ENCODE assay signal across 7 cellular contexts in the genomic region with DNA sequence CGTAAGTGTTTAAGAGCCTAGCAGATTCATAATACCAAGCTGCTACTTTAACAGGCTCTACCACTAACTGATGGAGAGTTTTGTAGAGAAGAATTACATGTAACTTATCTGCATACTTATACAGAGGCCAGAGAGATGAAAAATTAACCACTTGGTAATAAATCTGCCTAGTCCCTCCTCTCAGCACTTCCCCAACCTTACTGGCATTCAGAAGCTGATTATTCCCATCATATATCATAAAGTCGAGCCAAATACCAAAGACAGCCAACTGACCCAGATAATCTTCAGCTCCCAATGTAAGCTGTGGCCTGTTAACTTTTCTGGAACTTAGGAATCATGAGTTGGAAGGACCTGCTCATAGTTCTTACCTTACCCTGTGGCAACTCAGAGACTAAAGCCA.
"Had no signal": no experiment of that assay in that cellular context is flagged by ENCODE, and none has a peak within 500 bp of the region (broad histone marks: within the 10 kb centered on the region; RNA-seq: fewer than 3 reads in every experiment).

No MANE protein-coding gene starts in this region.

- DNase-seq: H9, HCEC 1CT, IMR-90 had no signal

- H2AFZ ChIP-seq: GM23338 had no signal

- H3K4me1 Mint-ChIP-seq: GM23338 had no signal

- H3K4me3 Mint-ChIP-seq: GM23338, H9 had no signal

- H3K4me2 ChIP-seq: GM23338 had no signal

- H3K27ac Mint-ChIP-seq: GM23338, H9 had no signal

- H3K9me3 Mint-ChIP-seq: GM23338, H9 had no signal

- FAIRE-seq: H1, H54, HTR-8/SVneo had no signal

- ATAC-seq: GM23338 had no signal

- H3K4me3 ChIP-seq: GM23338 had no signal
